Comparison of ENCODE assay signal across 8 cellular contexts in genomic region chr14:52695481-52696091, GRCh38. TPM values are rescaled to one million over a fixed set of nuclear protein-coding genes. Genes with fewer than 3 reads are reported as not detected.
DNase-seq lines count a peak whose midpoint lies in the region; TF ChIP-seq lines count a peak whose summit lies in the region.

TSS of gene ERO1A (minus strand) at chr14:52695558. CDS start at chr14:52695481, 77 bp downstream.

- CTCF ChIA-PET in RWPE1 (lab: Yijun Ruan, JAX): interaction anchor here (0.7 kb wide), 1 partner anchor 60 kb away, joined by 4 read pairs; no protein-coding TSS in a partner anchor

- peak within 1 kb of the TSS; percentile 95 for H3K23ac ChIP-seq in neuronal stem cell (ENCODE audit: low read depth, low read length, poor library complexity)

- H3K79me2 ChIP-seq in GM23248 (ENCODE audit: insufficient read depth): peaks cover 47% of the 10 kb centered on the region

- H3K9ac ChIP-seq in GM23248 (peak within 1 kb of the TSS; percentile 97), neuronal stem cell (ENCODE audit: low read depth, low read length, poor library complexity) (peak within 1 kb of the TSS; percentile 97)

- H3K4ac ChIP-seq in neuronal stem cell (ENCODE audit: low read length): peak within 1 kb of the TSS; percentile 77

- no peak within 1 kb of the TSS for H4K91ac ChIP-seq in neuronal stem cell (ENCODE audit: low read depth, low read length, poor library complexity)

- H3K4me1 ChIP-seq in GM23248 (ENCODE audit: insufficient read depth): peaks cover 25% of the 10 kb centered on the region
- no peaks in the 10 kb centered on the region for H3K4me1 ChIP-seq in neuronal stem cell (ENCODE audit: control insufficient read depth in 2 of 2, insufficient read depth in 1 of 2, low read depth in 1 of 2, low read length in 2 of 2)

- no peaks in the 10 kb centered on the region for H3K9me3 ChIP-seq in GM23248 (ENCODE audit: low read depth)
- H3K9me3 ChIP-seq in neuronal stem cell (replicated peaks in 1 of 2; ENCODE audit: control insufficient read depth in 2 of 2, insufficient read depth in 1 of 2, low read depth in 1 of 2, low read length in 2 of 2): no peaks in the 10 kb centered on the region

- no peaks in the 10 kb centered on the region; the same call in 1 of the 2 replicates for H4K20me1 ChIP-seq in GM23248 (ENCODE audit: insufficient read depth)

- H3K18ac ChIP-seq in neuronal stem cell (ENCODE audit: low read length): peak within 1 kb of the TSS; percentile 98

- POLR2A ChIA-PET in RWPE1 (lab: Yijun Ruan, JAX; ENCODE audit: low non-redundant PET): interaction anchor here (0.6 to 1.0 kb wide), 2 partner anchors 12 to 74 kb away, joined by 3 read pairs; no protein-coding TSS in a partner anchor

- no peak within 1 kb of the TSS for H2BK12ac ChIP-seq in neuronal stem cell (ENCODE audit: low read length)

- no peak within 1 kb of the TSS for H4K8ac ChIP-seq in neuronal stem cell (ENCODE audit: low read depth, low read length)

- H2BK5ac ChIP-seq in neuronal stem cell (ENCODE audit: low read length): peak within 1 kb of the TSS; percentile 18

- H2BK120ac ChIP-seq in neuronal stem cell (ENCODE audit: low read depth, low read length): peak within 1 kb of the TSS; percentile 89

- H2AFZ ChIP-seq in GM23248 (peak within 1 kb of the TSS; percentile 80), neuronal stem cell (ENCODE audit: low read length) (peak within 1 kb of the TSS; percentile 98)

- H3K27ac ChIP-seq in GM23248: peak within 1 kb of the TSS; percentile 97
- peak within 1 kb of the TSS; percentile 97 for H3K27ac ChIP-seq in RWPE1
- H3K27ac ChIP-seq in neuronal stem cell (replicated peaks; ENCODE audit: low read length): peak within 1 kb of the TSS; percentile 75

- peaks cover 2% of the 10 kb centered on the region for H3K79me1 ChIP-seq in neuronal stem cell (ENCODE audit: low read depth, low read length)

- peak within 1 kb of the TSS; percentile 77 for H3K14ac ChIP-seq in neuronal stem cell (ENCODE audit: low read length)

- in situ Hi-C loops in GM23248 (cut with MboI): no loop called here

- H3K9me2 ChIP-seq in GM23248 (ENCODE audit: insufficient read depth): no peaks in the 10 kb centered on the region

- H2BK15ac ChIP-seq in neuronal stem cell (ENCODE audit: low read length): peak within 1 kb of the TSS; percentile 53

- H3F3A ChIP-seq in GM23248 (ENCODE audit: insufficient read depth): peaks cover 18% of the 10 kb centered on the region; the same call in 1 of the 2 replicates

- DNase-seq in ELF-1 (ENCODE audit: low read depth, low spot score) (peak; percentile 60), GM23248 (peak; percentile 94), Kasumi-1 (lab: John Stamatoyannopoulos, UW) (peak; percentile 63 to 76), RWPE1 (ENCODE audit: low spot score) (peak; percentile 65), foreskin melanocyte (peak; percentile 70), neuronal stem cell (ENCODE audit: low spot score) (peak; percentile 69), superior temporal gyrus (ENCODE audit: extremely low spot score) (peak; percentile 58)
- DNase-seq in activated naive CD4-positive, alpha-beta T cell (lab: John Stamatoyannopoulos, UW): peak; percentile 17 to 44 (median 26)

- H3K36me3 ChIP-seq in GM23248 (ENCODE audit: low read depth) (no peaks in the 10 kb centered on the region), neuronal stem cell (replicated peaks in 1 of 2; ENCODE audit: control insufficient read depth in 2 of 2, insufficient read depth in 2 of 2, low read length in 2 of 2) (no peaks in the 10 kb centered on the region)

- H3K4me3 ChIP-seq in GM23248 (peak within 1 kb of the TSS; percentile 96), neuronal stem cell (ENCODE audit: low read length in 2 of 2) (peak within 1 kb of the TSS; percentile 81 to 93)

- H3K4me2 ChIP-seq in GM23248 (ENCODE audit: unreplicated experiment) (peak within 1 kb of the TSS; percentile 98), neuronal stem cell (ENCODE audit: insufficient read depth, low read length, poor library complexity, severe bottlenecking) (peak within 1 kb of the TSS; percentile 80)

- H2AK5ac ChIP-seq in neuronal stem cell (ENCODE audit: low read depth, low read length): peak within 1 kb of the TSS; percentile 64

- WGBS in GM23248 (ENCODE audit: low coverage in 1 of 2, low lambda C conversion rate in 2 of 2, missing lambda C conversion rate in 2 of 2), 2 experiments: 1% methylated on average over 22 to 78 of the region's 78 CpGs
- no CpG with 5 or more reads among the region's 78 CpGs for WGBS in neuronal stem cell (ENCODE audit: extremely low coverage in 2 of 2, insufficient read length in 2 of 2, insufficient replicate concordance in 1 of 2), 2 donors

- no peaks in the 10 kb centered on the region for H3K27me3 ChIP-seq in GM23248 (replicated peaks; ENCODE audit: insufficient read depth)
- no peaks in the 10 kb centered on the region for H3K27me3 ChIP-seq in neuronal stem cell (ENCODE audit: control insufficient read depth in 3 of 3, insufficient read depth in 3 of 3, low read depth in 1 of 3, low read length in 3 of 3)

- TF ChIP-seq CTCF in RWPE1 (conservative IDR thresholded peaks at IDR 0.05; ENCODE audit: low read depth): no peak

RNA-seq across cellular contexts. Expression of gene ERO1A, which starts in this region (rescaled TPM):
- total RNA-seq in GM23248 (2014; rRNA removed; shearing (Covaris generic)): 82.7 and 91.1 TPM in 2 replicates
- 45.1 and 48.6 TPM in 2 replicates for polyA plus RNA-seq in GM23248 (2016; fragmentation: Nextera tagmentation; extraction: Ambion mirVana)
- polyA plus RNA-seq in neuronal stem cell (2013, experiment 1 of 2): 35.3 TPM
- polyA plus RNA-seq in neuronal stem cell (2013, experiment 2 of 2): 35.8 TPM

Comparison
In these comparisons a context has a peak if more than half of its experiments do, and no peak if none do; other contexts are left out.
1. Peak in every context shown above with its lines: DNase-seq, H3K4me3 ChIP-seq and H3K27ac ChIP-seq.
2. DNase-seq: peak in every context shown above with its lines; median percentile 94 in GM23248; 70 in foreskin melanocyte; 70 in Kasumi-1; 69 in neuronal stem cell; 65 in RWPE1; 60 in ELF-1; 58 in superior temporal gyrus; 26 in activated naive CD4-positive, alpha-beta T cell.